ENCODE assay signal across 31 cellular contexts in the genomic region with DNA sequence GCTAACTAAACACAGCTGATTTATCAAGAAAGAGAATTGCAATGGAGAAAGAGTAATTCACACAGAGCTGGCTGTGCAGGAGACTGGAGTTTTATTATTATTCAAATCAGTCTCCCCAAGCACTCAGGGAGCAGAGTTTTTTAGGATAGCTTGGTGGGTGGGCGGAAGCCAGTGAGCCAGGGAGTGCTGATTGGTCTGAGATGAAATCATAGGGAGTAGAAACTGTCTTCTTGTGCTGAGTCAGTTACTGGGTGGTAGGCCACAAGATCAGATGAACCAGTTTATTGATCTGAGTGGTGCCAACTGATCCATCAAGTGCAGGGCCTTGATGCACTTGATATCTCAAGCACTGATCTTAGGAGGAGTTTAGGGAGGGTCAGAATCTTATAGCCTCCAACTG.
"Had no signal": no experiment of that assay in that cellular context is flagged by ENCODE, and none has a peak within 500 bp of the region (broad histone marks: within the 10 kb centered on the region; RNA-seq: fewer than 3 reads in every experiment).

No MANE protein-coding gene starts in this region.

- H3K27ac ChIP-seq: ascending aorta, esophagus muscularis mucosa, foreskin keratinocyte, heart left ventricle, left ventricle myocardium inferior, pancreas, prostate gland, sigmoid colon, thyroid gland, upper lobe of left lung, vagina had no signal

- H3K27ac Mint-ChIP-seq: activated naive CD4-positive, alpha-beta T cell treated with anti-CD3 and anti-CD28 coated beads, Interleukin-2, amount 10 ng/mL, durations not matched to agents 7 days and 5 days; activated naive CD8-positive, alpha-beta T cell treated with anti-CD3 and anti-CD28 coated beads, Interleukin-2, amount 10 ng/mL, durations not matched to agents 7 days and 5 days; activated T-cell treated with anti-CD3 and anti-CD28 coated beads, Interleukin-2, amount 50 U/mL, for 72 hours; nephron; stimulated activated memory B cell treated with anti-CD40 and anti-IgM and Interleukin-4, amounts not matched to agents 10 μg/mL and 1 μg/mL and 100 μg/mL, for 72 hours; stimulated activated naive CD8-positive, alpha-beta T cell treated with anti-CD3 and anti-CD28 coated beads, Interleukin-15, amount 100 ng/mL, for 72 hours; T-helper 2 cell treated with Interferon-gamma antibody and Interleukin-4, amounts not matched to agents 5 μg/mL and 100 μg/mL, for 36 hours had no signal

- H3K4me1 Mint-ChIP-seq: activated naive CD4-positive, alpha-beta T cell treated with anti-CD3 and anti-CD28 coated beads, Interleukin-2, amount 10 ng/mL, durations not matched to agents 7 days and 5 days; activated naive CD8-positive, alpha-beta T cell treated with anti-CD3 and anti-CD28 coated beads, Interleukin-2, amount 10 ng/mL, durations not matched to agents 7 days and 5 days; nephron; stimulated activated memory B cell treated with anti-CD40 and anti-IgM and Interleukin-4, amounts not matched to agents 10 μg/mL and 1 μg/mL and 100 μg/mL, for 72 hours; stimulated activated naive CD8-positive, alpha-beta T cell treated with anti-CD3 and anti-CD28 coated beads, Interleukin-15, amount 100 ng/mL, for 72 hours had no signal

- ATAC-seq: activated T-cell treated with anti-CD3 and anti-CD28 coated beads, Interleukin-2, amount 50 U/mL, for 72 hours; foreskin keratinocyte; heart left ventricle; pancreas; stimulated activated memory B cell treated with anti-CD40 and anti-IgM and Interleukin-4, amounts not matched to agents 10 μg/mL and 1 μg/mL and 100 μg/mL, for 72 hours; stimulated activated naive CD8-positive, alpha-beta T cell treated with anti-CD3 and anti-CD28 coated beads, Interleukin-15, amount 100 ng/mL, for 72 hours had no signal

- H3K36me3 Mint-ChIP-seq: activated naive CD4-positive, alpha-beta T cell treated with anti-CD3 and anti-CD28 coated beads, Interleukin-2, amount 10 ng/mL, durations not matched to agents 7 days and 5 days; activated naive CD8-positive, alpha-beta T cell treated with anti-CD3 and anti-CD28 coated beads, Interleukin-2, amount 10 ng/mL, durations not matched to agents 7 days and 5 days; stimulated activated memory B cell treated with anti-CD40 and anti-IgM and Interleukin-4, amounts not matched to agents 10 μg/mL and 1 μg/mL and 100 μg/mL, for 72 hours had no signal

- DNase-seq: activated CD4-positive, alpha-beta T cell treated with anti-CD3 and anti-CD28 coated beads for 4 hours; activated CD4-positive, alpha-beta T cell treated with anti-CD3 and anti-CD28 coated beads, Interleukin-2, amount 50 U/mL, for 4 hours; activated effector memory CD4-positive, alpha-beta T cell treated with Interleukin-2 at 50 U/mL for 16 hours; activated naive CD4-positive, alpha-beta T cell treated with anti-CD3 and anti-CD28 coated beads, Interleukin-2, amount 10 ng/mL, durations not matched to agents 7 days and 5 days; activated naive CD8-positive, alpha-beta T cell treated with anti-CD3 and anti-CD28 coated beads, Interleukin-2, amount 10 ng/mL, durations not matched to agents 7 days and 5 days; activated T-cell treated with anti-CD3 and anti-CD28 coated beads for 4 hours; activated T-cell treated with anti-CD3 and anti-CD28 coated beads, Interleukin-2, amount 50 U/mL, for 72 hours; central memory CD4-positive, alpha-beta T cell; foreskin keratinocyte; heart left ventricle; hypothalamus; islet precursor cell; left ventricle myocardium inferior; nucleus accumbens; pancreas; retina; sigmoid colon; small intestine; stimulated activated CD4-positive, alpha-beta T cell treated with anti-CD3 and anti-CD28 coated beads, Interleukin-4, amount 100 ng/mL, for 24 hours; stimulated activated naive CD8-positive, alpha-beta T cell treated with anti-CD3 and anti-CD28 coated beads, Interleukin-15, amount 100 ng/mL, for 72 hours; substantia nigra; thyroid gland; upper lobe of left lung had no signal

- H3K4me1 ChIP-seq: ascending aorta, esophagus muscularis mucosa, foreskin keratinocyte, heart left ventricle, left ventricle myocardium inferior, pancreas, prostate gland, sigmoid colon, thyroid gland, upper lobe of left lung, vagina had no signal

- H3K27me3 Mint-ChIP-seq: activated naive CD4-positive, alpha-beta T cell treated with anti-CD3 and anti-CD28 coated beads, Interleukin-2, amount 10 ng/mL, durations not matched to agents 7 days and 5 days; activated naive CD8-positive, alpha-beta T cell treated with anti-CD3 and anti-CD28 coated beads, Interleukin-2, amount 10 ng/mL, durations not matched to agents 7 days and 5 days; stimulated activated memory B cell treated with anti-CD40 and anti-IgM and Interleukin-4, amounts not matched to agents 10 μg/mL and 1 μg/mL and 100 μg/mL, for 72 hours; stimulated activated naive CD8-positive, alpha-beta T cell treated with anti-CD3 and anti-CD28 coated beads, Interleukin-15, amount 100 ng/mL, for 72 hours had no signal

- H3K4me3 Mint-ChIP-seq: activated naive CD4-positive, alpha-beta T cell treated with anti-CD3 and anti-CD28 coated beads, Interleukin-2, amount 10 ng/mL, durations not matched to agents 7 days and 5 days; activated naive CD8-positive, alpha-beta T cell treated with anti-CD3 and anti-CD28 coated beads, Interleukin-2, amount 10 ng/mL, durations not matched to agents 7 days and 5 days; activated T-cell treated with anti-CD3 and anti-CD28 coated beads, Interleukin-2, amount 50 U/mL, for 72 hours; nephron; stimulated activated memory B cell treated with anti-CD40 and anti-IgM and Interleukin-4, amounts not matched to agents 10 μg/mL and 1 μg/mL and 100 μg/mL, for 72 hours; stimulated activated naive CD8-positive, alpha-beta T cell treated with anti-CD3 and anti-CD28 coated beads, Interleukin-15, amount 100 ng/mL, for 72 hours; T-helper 2 cell treated with Interferon-gamma antibody and Interleukin-4, amounts not matched to agents 5 μg/mL and 100 μg/mL, for 36 hours had no signal

- H3K36me3 ChIP-seq: ascending aorta, esophagus muscularis mucosa, heart left ventricle, left ventricle myocardium inferior, pancreas, prostate gland, sigmoid colon, thyroid gland, upper lobe of left lung, vagina had no signal

- H3K4me3 ChIP-seq: ascending aorta, esophagus muscularis mucosa, heart left ventricle, left ventricle myocardium inferior, lung, pancreas, prostate gland, sigmoid colon, thyroid gland, upper lobe of left lung, vagina had no signal

- H3K27me3 ChIP-seq: ascending aorta, esophagus muscularis mucosa, foreskin keratinocyte, heart left ventricle, pancreas, sigmoid colon, thyroid gland, upper lobe of left lung, vagina had no signal

- H3K9me3 ChIP-seq: ascending aorta, esophagus muscularis mucosa, left ventricle myocardium inferior, pancreas, prostate gland, sigmoid colon, thyroid gland, upper lobe of left lung, vagina had no signal

- H3K9me3 Mint-ChIP-seq: nephron; stimulated activated memory B cell treated with anti-CD40 and anti-IgM and Interleukin-4, amounts not matched to agents 10 μg/mL and 1 μg/mL and 100 μg/mL, for 72 hours had no signal
